Comparison of ENCODE assay signal across 26 cellular contexts in genomic region chr20:12947691-12948090, GRCh38.
"Had no signal": no experiment of that assay in that cellular context is flagged by ENCODE, and none has a peak within 500 bp of the region (broad histone marks: within the 10 kb centered on the region; RNA-seq: fewer than 3 reads in every experiment).

No MANE protein-coding gene starts in this region.

- H3K4me3 Mint-ChIP-seq: dendritic cell treated with granulocyte-macrophage colony-stimulating factor and Interleukin-4, amounts not matched to agents 40 ng/mL and 50 ng/mL, for 4 days; endodermal cell; immature natural killer cell; naive thymus-derived CD4-positive, alpha-beta T cell; nephron; neural progenitor cell; stimulated activated naive B cell treated with anti-CD40 and anti-IgM and Interleukin-4, amounts not matched to agents 10 μg/mL and 1 μg/mL and 100 μg/mL, for 72 hours; stimulated activated naive CD8-positive, alpha-beta T cell treated with anti-CD3 and anti-CD28 coated beads, Interleukin-15, Interleukin-2, amounts not matched to agents 100 ng/mL and 50 ng/mL, for 24 hours had no signal

- H2AFZ ChIP-seq: neural progenitor cell had no signal

- H3K9ac ChIP-seq: neural progenitor cell had no signal

- H3K27ac Mint-ChIP-seq: dendritic cell treated with granulocyte-macrophage colony-stimulating factor and Interleukin-4, amounts not matched to agents 40 ng/mL and 50 ng/mL, for 4 days; endodermal cell; immature natural killer cell; naive thymus-derived CD4-positive, alpha-beta T cell; nephron; neural progenitor cell; stimulated activated naive B cell treated with anti-CD40 and anti-IgM and Interleukin-4, amounts not matched to agents 10 μg/mL and 1 μg/mL and 100 μg/mL, for 72 hours; stimulated activated naive CD8-positive, alpha-beta T cell treated with anti-CD3 and anti-CD28 coated beads, Interleukin-15, Interleukin-2, amounts not matched to agents 100 ng/mL and 50 ng/mL, for 24 hours had no signal

- H3K36me3 ChIP-seq: colonic mucosa, esophagus muscularis mucosa, neural progenitor cell, prostate gland, thoracic aorta, tibial nerve, upper lobe of left lung had no signal

- H3K9me3 ChIP-seq: colonic mucosa, esophagus muscularis mucosa, prostate gland, thoracic aorta, tibial nerve, upper lobe of left lung had no signal

- H3K27ac ChIP-seq: colonic mucosa, esophagus muscularis mucosa, neural progenitor cell, skin epidermis, thoracic aorta, tibial nerve, upper lobe of left lung had no signal

- H3K4me2 ChIP-seq: neural progenitor cell had no signal

- H3K4me1 Mint-ChIP-seq: endodermal cell; naive thymus-derived CD4-positive, alpha-beta T cell; nephron; neural progenitor cell; stimulated activated naive B cell treated with anti-CD40 and anti-IgM and Interleukin-4, amounts not matched to agents 10 μg/mL and 1 μg/mL and 100 μg/mL, for 72 hours had no signal

- FAIRE-seq: urothelium cell line had no signal

- H3K4me1 ChIP-seq: colonic mucosa, esophagus muscularis mucosa, neural progenitor cell, tibial nerve, upper lobe of left lung had no signal

- H3K4me3 ChIP-seq: colonic mucosa, esophagus muscularis mucosa, neural progenitor cell, prostate gland, skin epidermis, thoracic aorta, tibial nerve, upper lobe of left lung had no signal

- H3K9me3 Mint-ChIP-seq: dendritic cell treated with granulocyte-macrophage colony-stimulating factor and Interleukin-4, amounts not matched to agents 40 ng/mL and 50 ng/mL, for 4 days; endodermal cell; immature natural killer cell; naive thymus-derived CD4-positive, alpha-beta T cell; nephron; neural progenitor cell; stimulated activated naive B cell treated with anti-CD40 and anti-IgM and Interleukin-4, amounts not matched to agents 10 μg/mL and 1 μg/mL and 100 μg/mL, for 72 hours; stimulated activated naive CD8-positive, alpha-beta T cell treated with anti-CD3 and anti-CD28 coated beads, Interleukin-15, Interleukin-2, amounts not matched to agents 100 ng/mL and 50 ng/mL, for 24 hours had no signal

- H3K27me3 Mint-ChIP-seq: dendritic cell treated with granulocyte-macrophage colony-stimulating factor and Interleukin-4, amounts not matched to agents 40 ng/mL and 50 ng/mL, for 4 days; naive thymus-derived CD4-positive, alpha-beta T cell; stimulated activated naive B cell treated with anti-CD40 and anti-IgM and Interleukin-4, amounts not matched to agents 10 μg/mL and 1 μg/mL and 100 μg/mL, for 72 hours; stimulated activated naive CD8-positive, alpha-beta T cell treated with anti-CD3 and anti-CD28 coated beads, Interleukin-15, Interleukin-2, amounts not matched to agents 100 ng/mL and 50 ng/mL, for 24 hours had no signal

- ATAC-seq: left lobe of liver; naive thymus-derived CD4-positive, alpha-beta T cell; right cardiac atrium; stimulated activated naive B cell treated with anti-CD40 and anti-IgM and Interleukin-4, amounts not matched to agents 10 μg/mL and 1 μg/mL and 100 μg/mL, for 72 hours had no signal

- DNase-seq: colonic mucosa; effector CD8-positive, alpha-beta T cell; endodermal cell; foreskin melanocyte; hypothalamus; immature natural killer cell; islet precursor cell; mesendoderm; midbrain; naive thymus-derived CD4-positive, alpha-beta T cell; right cardiac atrium; stimulated activated CD4-positive, alpha-beta T cell treated with anti-CD3 and anti-CD28 coated beads, Interleukin-15, amount 100 ng/mL, for 24 hours; stimulated activated CD4-positive, alpha-beta T cell treated with anti-CD3 and anti-CD28 coated beads, Interleukin-2, amount 100 ng/mL, for 48 hours; stimulated activated naive B cell treated with anti-CD40 and anti-IgM and Interleukin-4, amounts not matched to agents 10 μg/mL and 1 μg/mL and 100 μg/mL, for 72 hours; upper lobe of left lung had no signal

- H3K36me3 Mint-ChIP-seq: naive thymus-derived CD4-positive, alpha-beta T cell; neural progenitor cell; stimulated activated naive B cell treated with anti-CD40 and anti-IgM and Interleukin-4, amounts not matched to agents 10 μg/mL and 1 μg/mL and 100 μg/mL, for 72 hours had no signal

- H3K27me3 ChIP-seq: colonic mucosa, esophagus muscularis mucosa, neural progenitor cell, tibial nerve, upper lobe of left lung had no signal
